ENCODE assay signal across 8 cellular contexts in the genomic region with DNA sequence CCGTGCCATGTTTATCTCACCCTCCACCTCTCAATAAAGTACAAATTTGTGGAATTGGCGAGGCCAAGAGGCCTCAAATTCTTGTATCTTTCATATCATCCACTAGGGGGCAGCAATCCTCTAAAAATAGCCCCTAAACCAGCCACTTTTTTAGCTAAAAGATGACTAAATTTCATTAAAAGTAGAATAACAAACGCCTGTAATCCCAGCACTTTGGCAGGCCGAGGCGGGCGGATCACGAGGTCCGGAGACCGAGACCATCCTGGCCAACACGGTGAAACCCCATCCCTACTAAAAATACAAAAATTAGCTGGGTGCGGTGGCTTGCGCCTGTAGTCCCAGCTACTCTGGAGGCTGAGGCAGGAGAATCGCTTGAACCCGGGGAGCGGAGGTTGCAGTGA. TPM values are rescaled to one million over a fixed set of nuclear protein-coding genes. Genes with fewer than 3 reads are reported as not detected.
DNase-seq lines count a peak whose midpoint lies in the region; ATAC-seq and TF ChIP-seq lines count a peak whose summit lies in the region.
"Not testable (repeated sequence)": the region's sequence is repeated elsewhere in the genome, so short reads cannot be mapped to it uniquely, and the experiment has no call there.

No MANE protein-coding gene starts in this region.

- WGBS in GM23248 (ENCODE audit: low coverage in 1 of 2, low lambda C conversion rate in 2 of 2, missing lambda C conversion rate in 2 of 2), 2 experiments, result 6 to 11% methylated on average over 15 of the region's 15 CpGs
- 15 to 30% methylated on average over 15 of the region's 15 CpGs for whole genome bisulfite sequencing in esophagus squamous epithelium, 2 donors

- ATAC-seq in SK-N-SH treated with all-trans-retinoic acid at 6 μM for 48 hours, result peak; percentile 90
- ATAC-seq in lower lobe of right lung, result peak; percentile 71 to 80

- TF ChIP-seq CTCF in BJ (IDR thresholded peaks at IDR 0.05; ENCODE audit: insufficient read depth, low read depth, low read length) (peak; percentile 52), esophagus squamous epithelium (IDR thresholded peaks at IDR 0.05) (peak; percentile 65 to 82 (median 77)), lower lobe of right lung (IDR thresholded peaks at IDR 0.05) (peak; percentile 69)

- H3K27ac ChIP-seq in GM23248, esophagus squamous epithelium, lower lobe of right lung: not testable (repeated sequence)

- H3K9me3 ChIP-seq in GM23248 (ENCODE audit: low read depth); esophagus squamous epithelium; lower lobe of right lung: not testable (repeated sequence)

- peak overlapping the region; percentile 78 for H2AFZ ChIP-seq in GM23248

- H3K4me1 ChIP-seq in GM23248 (ENCODE audit: insufficient read depth); esophagus squamous epithelium; lower lobe of right lung: not testable (repeated sequence)

- peaks cover 12% of the 10 kb centered on the region for H3K4me1 Mint-ChIP-seq in activated naive CD4-positive, alpha-beta T cell treated with anti-CD3 and anti-CD28 coated beads for 36 hours (ENCODE audit: low read depth)

- in situ Hi-C loops in GM23248 (cut with MboI), result loop anchor here (5.0 kb wide), 1 partner anchor 216 kb away; no protein-coding TSS in a partner anchor

- POLR2A ChIA-PET in BJ (lab: Charles Lee), result interaction anchor here (0.5 to 0.6 kb wide), 4 partner anchors 501 to 1071 kb away, joined by 3 to 8 read pairs (median 6); no protein-coding TSS in a partner anchor

- H3K27ac Mint-ChIP-seq in activated naive CD4-positive, alpha-beta T cell treated with anti-CD3 and anti-CD28 coated beads for 36 hours, result not testable (repeated sequence)

- H3K27me3 Mint-ChIP-seq in activated naive CD4-positive, alpha-beta T cell treated with anti-CD3 and anti-CD28 coated beads for 36 hours (ENCODE audit: low read depth), result not testable (repeated sequence)

- not testable (repeated sequence) for DNase-seq in BJ (ENCODE audit: low read depth); esophagus squamous epithelium (lab: John Stamatoyannopoulos, UW); lower lobe of right lung
- DNase-seq in GM23248 (peak; percentile 74), NCI-H2081 (lab: John Stamatoyannopoulos, UW) (peak; percentile 27 to 48)
- peak; percentile 38 for DNase-seq in activated naive CD4-positive, alpha-beta T cell treated with anti-CD3 and anti-CD28 coated beads for 36 hours
- peak; percentile 16 for DNase-seq in stimulated activated CD4-positive, alpha-beta T cell treated with anti-CD3 and anti-CD28 coated beads, Interleukin-15, amount 100 ng/mL, for 24 hours

- not testable (repeated sequence) for H3K27me3 ChIP-seq in BJ (ENCODE audit: control insufficient read depth, insufficient read depth, low read length); GM23248 (replicated peaks; ENCODE audit: insufficient read depth); esophagus squamous epithelium; lower lobe of right lung (ENCODE audit: low read depth)

- H3K4me2 ChIP-seq in GM23248 (ENCODE audit: unreplicated experiment), result peak overlapping the region; percentile 80

- intact Hi-C loops in activated naive CD4-positive, alpha-beta T cell treated with anti-CD3 and anti-CD28 coated beads for 36 hours (cut with micrococcal nuclease), result loop anchor here (1.0 to 10.0 kb wide), 9 partner anchors 114 to 1103 kb away; a partner anchor contains a TSS
- intact Hi-C loops in esophagus squamous epithelium (cut with DNase I) (loop anchor here (5.0 kb wide), 1 partner anchor 216 kb away; no protein-coding TSS in a partner anchor), lower lobe of right lung (cut with DNase I) (loop anchor here (5.0 kb wide), 1 partner anchor 216 kb away; no protein-coding TSS in a partner anchor)

- TF ChIP-seq POLR2A in esophagus squamous epithelium (IDR thresholded peaks at IDR 0.05), result not testable (repeated sequence)

- not testable (repeated sequence) for H3F3A ChIP-seq in GM23248 (ENCODE audit: insufficient read depth)

- not testable (repeated sequence) for H3K36me3 ChIP-seq in BJ (ENCODE audit: control insufficient read depth, insufficient read depth, low read length); GM23248 (ENCODE audit: low read depth); esophagus squamous epithelium; lower lobe of right lung

- H3K36me3 Mint-ChIP-seq in activated naive CD4-positive, alpha-beta T cell treated with anti-CD3 and anti-CD28 coated beads for 36 hours (ENCODE audit: low read depth), result not testable (repeated sequence)

- H3K4me3 Mint-ChIP-seq in activated naive CD4-positive, alpha-beta T cell treated with anti-CD3 and anti-CD28 coated beads for 36 hours, result peak overlapping the region; percentile 33

- H3K4me3 ChIP-seq in BJ (ENCODE audit: low read depth, low read length); lower lobe of right lung: not testable (repeated sequence)
- peak overlapping the region; percentile 63 for H3K4me3 ChIP-seq in GM23248
- peak overlapping the region in 1 of 4 donors; percentile 32 for H3K4me3 ChIP-seq in esophagus squamous epithelium

- CTCF ChIA-PET in BJ (lab: Yijun Ruan, JAX), result interaction anchor here (0.6 to 11.7 kb wide), 28 partner anchors 8 to 263 kb away, joined by 3 to 172 read pairs (median 4); a partner anchor contains a TSS
- CTCF ChIA-PET in activated naive CD4-positive, alpha-beta T cell treated with anti-CD3 and anti-CD28 coated beads for 36 hours (lab: Charles Lee), result interaction anchor here (0.6 to 10.1 kb wide), 47 partner anchors 8 to 773 kb away, joined by 3 to 183 read pairs (median 4); a partner anchor contains a TSS

- H3K9me3 Mint-ChIP-seq in activated naive CD4-positive, alpha-beta T cell treated with anti-CD3 and anti-CD28 coated beads for 36 hours, result not testable (repeated sequence)

- H4K20me1 ChIP-seq in GM23248 (ENCODE audit: insufficient read depth), result not testable (repeated sequence)

- not testable (repeated sequence) for H3K79me2 ChIP-seq in GM23248 (ENCODE audit: insufficient read depth)

- not testable (repeated sequence) for H3K9me2 ChIP-seq in GM23248 (ENCODE audit: insufficient read depth)

- H3K9ac ChIP-seq in GM23248, result peak overlapping the region; percentile 55

RNA-seq across cellular contexts. Expression of a gene that starts 56.6 kb away (rescaled TPM):
- polyA plus RNA-seq in BJ (2011; rRNA removed), result 0.23 and 0.54 TPM in 2 replicates
- polyA minus RNA-seq in BJ (2011; rRNA and poly(A)+ RNA removed), result 0.09 and 0.87 TPM in 2 replicates
- under 0.01 and 0.43 TPM in 2 replicates for total RNA-seq in GM23248 (2014; rRNA removed; shearing (Covaris generic))
- 0.70 and 0.74 TPM in 2 replicates for polyA plus RNA-seq in GM23248 (2016; fragmentation: Nextera tagmentation; extraction: Ambion mirVana)
- 1 to 10 TPM in 1 of 2 experiments, under 1 TPM in 1; 0.29 to 1.1 TPM for total RNA-seq in activated naive CD4-positive, alpha-beta T cell treated with anti-CD3 and anti-CD28 coated beads for 36 hours
- total RNA-seq in esophagus squamous epithelium, result 1 to 10 TPM in 3 of 4 donors, under 1 TPM in 1; 0.44 to 4.7 (median 1.7) TPM
- total RNA-seq in lower lobe of right lung, result 2.9 TPM
